Comparison of ENCODE assay signal across 8 cellular contexts in genomic region chr17:81636505-81637288, GRCh38. TPM values are rescaled to one million over a fixed set of nuclear protein-coding genes. Genes with fewer than 3 reads are reported as not detected.
DNase-seq lines count a peak whose midpoint lies in the region; ATAC-seq and TF ChIP-seq lines count a peak whose summit lies in the region.

Gene NPLOC4, minus strand, starts transcription at chr17:81637112. Its CDS starts 182 bp downstream, at chr17:81636930.
Gene TSPAN10, plus strand, starts transcription at chr17:81637196. Its CDS starts 5,217 bp downstream, at chr17:81642413.

- H3K36me3 ChIP-seq in endodermal cell (ENCODE audit: control insufficient read depth, insufficient read depth, low read length) (peaks cover 16% of the 10 kb centered on the region), mesodermal cell (ENCODE audit: control insufficient read depth, insufficient read depth, low read length) (peaks cover 30% of the 10 kb centered on the region)

- H3K27ac Mint-ChIP-seq in CD14-positive monocyte (peak within 1 kb of the TSS; percentile 86 to 96 (median 90)), endodermal cell (peak within 1 kb of the TSS; percentile 99)

- H3K4me1 ChIP-seq in endodermal cell (ENCODE audit: control insufficient read depth, insufficient read depth, low read length) = no peaks in the 10 kb centered on the region
- H3K4me1 ChIP-seq in mesodermal cell (ENCODE audit: control insufficient read depth, insufficient read depth, low read length, poor library complexity, severe bottlenecking) = peaks cover 11% of the 10 kb centered on the region

- H3K27me3 ChIP-seq in endodermal cell (ENCODE audit: control insufficient read depth, insufficient read depth, low read length, poor library complexity, severe bottlenecking) = no peaks in the 10 kb centered on the region

- 0% methylated on average over 38 to 77 of the region's 77 CpGs for WGBS in endodermal cell (ENCODE audit: insufficient coverage in 1 of 2, insufficient read length in 1 of 2), 2 experiments
- 0% methylated on average over 45 to 58 of the region's 77 CpGs for WGBS in mesodermal cell (ENCODE audit: insufficient coverage in 2 of 2), 2 experiments

- H3K9me3 Mint-ChIP-seq in CD14-positive monocyte (no peaks in the 10 kb centered on the region), endodermal cell (no peaks in the 10 kb centered on the region)

- H3K4me1 Mint-ChIP-seq in CD14-positive monocyte (peaks cover 23% of the 10 kb centered on the region), endodermal cell (peaks cover 5% of the 10 kb centered on the region)

- H3K36me3 Mint-ChIP-seq in CD14-positive monocyte (peaks cover under 1 to 1% of the 10 kb centered on the region in 2 donors), endodermal cell (ENCODE audit: low read depth) (peaks cover 17% of the 10 kb centered on the region)

- peak within 1 kb of the TSS; percentile 92 for H3K9ac ChIP-seq in endodermal cell (ENCODE audit: extremely low read depth, low read length, poor library complexity, severe bottlenecking)

- intact Hi-C loops in CD14-positive monocyte (cut with micrococcal nuclease) = no loop called here

- H3K9me3 ChIP-seq in endodermal cell (ENCODE audit: control insufficient read depth, low read length) = no peaks in the 10 kb centered on the region
- H3K9me3 ChIP-seq in mesodermal cell (ENCODE audit: control insufficient read depth, low read length) = no peaks in the 10 kb centered on the region

- ATAC-seq in GM19397 (IDR thresholded peaks at IDR 0.05; ENCODE audit: unreplicated experiment) = peak; percentile 90

- peak within 1 kb of the TSS; percentile 83 for H3K27ac ChIP-seq in endodermal cell (ENCODE audit: low read depth, low read length)
- peak within 1 kb of the TSS; percentile 94 for H3K27ac ChIP-seq in mesodermal cell (ENCODE audit: low read depth, low read length, severe bottlenecking)

- DNase-seq in CD14-positive monocyte (ENCODE audit: low spot score) = peak; percentile 78
- DNase-seq in HPDE6-E6E7 (ENCODE audit: extremely low spot score) = peak; percentile 92
- peak; percentile 50 to 66 for DNase-seq in NOMO-1 (lab: John Stamatoyannopoulos, UW; ENCODE audit: unreplicated experiment in 2 of 2)
- DNase-seq in activated CD8-positive, alpha-beta memory T cell treated with anti-CD3 and anti-CD28 coated beads, Interleukin-2, amount 50 U/mL, for 1 hour (ENCODE audit: extremely low read depth) = peak; percentile 50
- peak; percentile 98 for DNase-seq in endodermal cell
- DNase-seq in stimulated activated CD8-positive, alpha-beta memory T cell treated with anti-CD3 and anti-CD28 coated beads, Interleukin-15, amount 100 ng/mL, for 24 hours (ENCODE audit: low read depth) = peak; percentile 86

- peaks cover 0 to 6% (median 0%) of the 10 kb centered on the region in 3 donors for H3K27me3 Mint-ChIP-seq in CD14-positive monocyte (ENCODE audit: low read depth in 3 of 3)
- no peaks in the 10 kb centered on the region for H3K27me3 Mint-ChIP-seq in endodermal cell (ENCODE audit: insufficient read depth)

- peak within 1 kb of the TSS; percentile 94 to 97 for H3K4me3 Mint-ChIP-seq in CD14-positive monocyte
- peak within 1 kb of the TSS; percentile 88 for H3K4me3 Mint-ChIP-seq in endodermal cell

- H3K4me3 ChIP-seq in endodermal cell (ENCODE audit: low read length) (peak within 1 kb of the TSS; percentile 99), mesodermal cell (ENCODE audit: extremely low read depth, insufficient read depth, low read length, poor library complexity, severe bottlenecking) (peak within 1 kb of the TSS; percentile 73)

- TF ChIP-seq CTCF in CD14-positive monocyte (IDR thresholded peaks at IDR 0.05) = no peak
- TF ChIP-seq CTCF in endodermal cell (conservative IDR thresholded peaks at IDR 0.05) = no peak

RNA-seq across cellular contexts. Expression of gene NPLOC4, which starts in this region (rescaled TPM):
- 100 to 1,000 TPM; 106 to 112 TPM for polyA plus RNA-seq in CD14-positive monocyte
- total RNA-seq in endodermal cell = 100 to 1,000 TPM; 113 to 118 TPM
- polyA plus RNA-seq in endodermal cell (2013, experiment 1 of 2) = 54.9 TPM
- 52.0 TPM for polyA plus RNA-seq in endodermal cell (2013, experiment 2 of 2)
- 62.2 TPM for polyA plus RNA-seq in mesodermal cell (2013, experiment 1 of 2)
- polyA plus RNA-seq in mesodermal cell (2013, experiment 2 of 2) = 57.3 TPM

RNA-seq across cellular contexts. Expression of gene TSPAN10, which starts in this region (rescaled TPM):
- not detected for polyA plus RNA-seq in CD14-positive monocyte
- 1 to 10 TPM; 1.3 to 1.8 TPM for total RNA-seq in endodermal cell
- 1.8 TPM for polyA plus RNA-seq in endodermal cell (2013, experiment 1 of 2)
- 1.5 TPM for polyA plus RNA-seq in endodermal cell (2013, experiment 2 of 2)
- polyA plus RNA-seq in mesodermal cell (2013, experiment 1 of 2) = 2.4 TPM
- polyA plus RNA-seq in mesodermal cell (2013, experiment 2 of 2) = 2.1 TPM

Comparison
In these comparisons a context has a peak if more than half of its experiments do, and no peak if none do; other contexts are left out.
1. Peak in every context shown above with its lines: DNase-seq, ATAC-seq, H3K4me3 ChIP-seq and H3K27ac ChIP-seq.